In genomic region chr1:160342953-160343869, GRCh38 we compare ENCODE assay signal across 1 cellular context.
TF ChIP-seq lines count a peak whose summit lies in the region.

COPA (minus strand) TSS chr1:160343250; CDS start chr1:160343170, 80 bp downstream.
NCSTN (plus strand) TSS chr1:160343383; CDS start chr1:160343397, 14 bp downstream.

TF ChIP-seq in K562, 482 proteins besides CTCF, POLR2A, EP300 and RAD21 (continued from another document and continues in another):
- no peak for TF ChIP-seq RERE (CRISPR knock-in tag; IDR thresholded peaks at IDR 0.05; ENCODE audit: borderline replicate concordance)
- peak; percentile 51; the same call in 1 of the 2 replicates for TF ChIP-seq ZZZ3 (IDR thresholded peaks at IDR 0.05)
- TF ChIP-seq POLR2AphosphoS5 (IDR thresholded peaks at IDR 0.05; ENCODE audit: control insufficient read depth, insufficient read depth, low read depth, low read length): peak; percentile 95
- peak; percentile 19; the same call in 1 of the 2 replicates for TF ChIP-seq HMGXB4 (CRISPR knock-in tag; IDR thresholded peaks at IDR 0.05)
- TF ChIP-seq KDM1A (IDR thresholded peaks at IDR 0.05): no peak
- TF ChIP-seq SP2 (IDR thresholded peaks at IDR 0.05; ENCODE audit: extremely low read depth, low read depth, low read length, poor library complexity, severe bottlenecking): peak; percentile 93
- TF ChIP-seq ZNF77 (CRISPR knock-in tag; IDR thresholded peaks at IDR 0.05): no peak
- TF ChIP-seq MEF2D (tag; conservative IDR thresholded peaks at IDR 0.05; ENCODE audit: low read depth): 0 out of 2 replicates have a peak, but pooled peaks have one; percentile 15
- TF ChIP-seq BHLHE40 (IDR thresholded peaks at IDR 0.05; ENCODE audit: low read length): no peak
- TF ChIP-seq KDM4B (IDR thresholded peaks at IDR 0.05; ENCODE audit: borderline replicate concordance in 2 of 2, low read depth in 1 of 2): peak in 1 of 2 experiments; percentile 94; a peak in 1 of 4 replicates
- TF ChIP-seq SMARCB1 (IDR thresholded peaks at IDR 0.05; ENCODE audit: insufficient read length, low read depth): no peak
- TF ChIP-seq PHF8 (IDR thresholded peaks at IDR 0.05; ENCODE audit: borderline replicate concordance, low read length): peak; percentile 95
- TF ChIP-seq HNRNPL (IDR thresholded peaks at IDR 0.05; ENCODE audit: low read depth, low read length): no peak
- peak; percentile 53 to 84 for TF ChIP-seq MNT (conservative IDR thresholded peaks at IDR 0.05)
- TF ChIP-seq, protein P1, sequence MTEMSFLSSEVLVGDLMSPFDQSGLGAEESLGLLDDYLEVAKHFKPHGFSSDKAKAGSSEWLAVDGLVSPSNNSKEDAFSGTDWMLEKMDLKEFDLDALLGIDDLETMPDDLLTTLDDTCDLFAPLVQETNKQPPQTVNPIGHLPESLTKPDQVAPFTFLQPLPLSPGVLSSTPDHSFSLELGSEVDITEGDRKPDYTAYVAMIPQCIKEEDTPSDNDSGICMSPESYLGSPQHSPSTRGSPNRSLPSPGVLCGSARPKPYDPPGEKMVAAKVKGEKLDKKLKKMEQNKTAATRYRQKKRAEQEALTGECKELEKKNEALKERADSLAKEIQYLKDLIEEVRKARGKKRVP (CRISPR knock-in tag; IDR thresholded peaks at IDR 0.05): no peak
- peak; percentile 31; the same call in 1 of the 2 replicates for TF ChIP-seq XRCC5 (IDR thresholded peaks at IDR 0.05; ENCODE audit: low read depth, low read length)
- TF ChIP-seq ETV5 (CRISPR knock-in tag; IDR thresholded peaks at IDR 0.05; ENCODE audit: low read depth): peak; percentile 94
- no peak for TF ChIP-seq PBX2 (CRISPR knock-in tag; IDR thresholded peaks at IDR 0.05; ENCODE audit: low read depth)
- TF ChIP-seq PBX2 (tag; conservative IDR thresholded peaks at IDR 0.05; ENCODE audit: low read depth): 0 out of 2 replicates have a peak, but pooled peaks have one; percentile 20
- TF ChIP-seq ZNF75A (CRISPR knock-in tag; IDR thresholded peaks at IDR 0.05): 0 out of 2 replicates have a peak, but pooled peaks have one; percentile 67
- no peak for TF ChIP-seq SMARCC2 (IDR thresholded peaks at IDR 0.05; ENCODE audit: low read depth)
- TF ChIP-seq SNRNP70 (optimal IDR thresholded peaks at IDR 0.05; ENCODE audit: low read depth, low read length): no peak
- no peak; the same call in 1 of the 2 replicates for TF ChIP-seq NR2C2 (CRISPR knock-in tag; IDR thresholded peaks at IDR 0.05)
- peak; percentile 86 for TF ChIP-seq NR2C2 (tag; IDR thresholded peaks at IDR 0.05)
- peak; percentile 75 for TF ChIP-seq ZFX (CRISPR knock-in tag; IDR thresholded peaks at IDR 0.05)
- TF ChIP-seq ZNF224 (CRISPR knock-in tag; IDR thresholded peaks at IDR 0.05): no peak
- TF ChIP-seq NEUROD1 (IDR thresholded peaks at IDR 0.05; ENCODE audit: borderline replicate concordance, low read depth, low read length, partially characterized antibody): peak; percentile 40
- TF ChIP-seq NONO (IDR thresholded peaks at IDR 0.05; ENCODE audit: low read depth in 2 of 2, low read length in 1 of 2): peak in 1 of 2 experiments; percentile 8; a peak in 1 of 4 replicates
- TF ChIP-seq HDGF (IDR thresholded peaks at IDR 0.05): 0 out of 2 replicates have a peak, but pooled peaks have one; percentile 24
- peak; percentile 97 for TF ChIP-seq ZBTB40 (IDR thresholded peaks at IDR 0.05)
- TF ChIP-seq ZBTB40 (CRISPR knock-in tag; IDR thresholded peaks at IDR 0.05): no peak
